In the genomic region with DNA sequence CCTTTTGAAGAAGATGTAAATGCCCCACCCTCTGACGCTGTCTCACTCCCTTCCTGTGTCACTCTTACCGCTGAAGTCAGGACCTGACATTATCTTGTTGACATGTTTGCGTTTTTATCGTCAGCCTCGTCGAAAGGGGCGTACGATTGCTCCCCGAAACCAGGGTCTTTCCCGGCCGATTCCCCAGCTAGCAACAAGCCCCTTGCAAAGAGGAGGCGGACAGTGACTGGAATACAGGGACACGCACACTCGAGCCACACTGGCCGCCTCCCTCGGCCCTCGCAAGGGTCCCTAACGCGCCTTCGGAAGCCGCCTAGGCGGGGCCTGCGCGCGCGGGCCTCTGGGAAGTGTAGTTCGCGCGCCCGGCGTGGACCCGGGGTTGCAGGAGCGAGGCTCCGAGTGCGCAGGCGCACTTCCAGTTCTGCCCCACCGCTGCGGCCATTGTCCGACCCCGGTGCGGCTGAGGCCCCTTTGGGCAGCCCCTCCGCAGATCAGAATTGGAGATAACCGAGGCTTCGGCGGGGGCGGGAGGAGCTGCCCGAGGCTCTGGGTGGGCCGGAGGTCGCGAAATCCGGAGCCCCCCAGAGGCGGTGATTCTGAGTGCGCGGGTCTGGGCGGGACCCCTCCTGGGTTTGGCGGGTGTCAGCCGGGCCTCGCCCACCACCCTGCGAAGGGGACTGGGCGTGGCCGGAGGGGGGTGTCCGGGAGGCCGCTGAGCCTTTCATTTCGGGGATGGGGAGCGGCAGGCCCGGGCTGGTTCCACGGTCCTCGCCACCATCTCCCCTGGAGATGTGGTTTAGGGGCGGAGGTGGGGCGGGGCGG, we compare ENCODE assay signal across 1 cellular context.
A peak's percentile ranks its signal among the peaks of the same experiment; 100 is the strongest.
TF ChIP-seq lines count a peak whose summit lies in the region.

TSS of gene ZFP90 (plus strand) at position 412 of the 822 bp plus-strand sequence. CDS start 502 bp downstream, outside the sequence.

TF ChIP-seq in GM12878, 131 proteins besides CTCF, POLR2A, EP300 and RAD21 (continued from another document and continues in another):
- 0 out of 2 replicates have a peak, but pooled peaks have one; percentile 49 for TF ChIP-seq SREBF1 (IDR thresholded peaks at IDR 0.05; ENCODE audit: low read length)
- TF ChIP-seq, protein P1, sequence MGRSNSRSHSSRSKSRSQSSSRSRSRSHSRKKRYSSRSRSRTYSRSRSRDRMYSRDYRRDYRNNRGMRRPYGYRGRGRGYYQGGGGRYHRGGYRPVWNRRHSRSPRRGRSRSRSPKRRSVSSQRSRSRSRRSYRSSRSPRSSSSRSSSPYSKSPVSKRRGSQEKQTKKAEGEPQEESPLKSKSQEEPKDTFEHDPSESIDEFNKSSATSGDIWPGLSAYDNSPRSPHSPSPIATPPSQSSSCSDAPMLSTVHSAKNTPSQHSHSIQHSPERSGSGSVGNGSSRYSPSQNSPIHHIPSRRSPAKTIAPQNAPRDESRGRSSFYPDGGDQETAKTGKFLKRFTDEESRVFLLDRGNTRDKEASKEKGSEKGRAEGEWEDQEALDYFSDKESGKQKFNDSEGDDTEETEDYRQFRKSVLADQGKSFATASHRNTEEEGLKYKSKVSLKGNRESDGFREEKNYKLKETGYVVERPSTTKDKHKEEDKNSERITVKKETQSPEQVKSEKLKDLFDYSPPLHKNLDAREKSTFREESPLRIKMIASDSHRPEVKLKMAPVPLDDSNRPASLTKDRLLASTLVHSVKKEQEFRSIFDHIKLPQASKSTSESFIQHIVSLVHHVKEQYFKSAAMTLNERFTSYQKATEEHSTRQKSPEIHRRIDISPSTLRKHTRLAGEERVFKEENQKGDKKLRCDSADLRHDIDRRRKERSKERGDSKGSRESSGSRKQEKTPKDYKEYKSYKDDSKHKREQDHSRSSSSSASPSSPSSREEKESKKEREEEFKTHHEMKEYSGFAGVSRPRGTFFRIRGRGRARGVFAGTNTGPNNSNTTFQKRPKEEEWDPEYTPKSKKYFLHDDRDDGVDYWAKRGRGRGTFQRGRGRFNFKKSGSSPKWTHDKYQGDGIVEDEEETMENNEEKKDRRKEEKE (IDR thresholded peaks at IDR 0.05) = no peak
- TF ChIP-seq, protein P2, sequence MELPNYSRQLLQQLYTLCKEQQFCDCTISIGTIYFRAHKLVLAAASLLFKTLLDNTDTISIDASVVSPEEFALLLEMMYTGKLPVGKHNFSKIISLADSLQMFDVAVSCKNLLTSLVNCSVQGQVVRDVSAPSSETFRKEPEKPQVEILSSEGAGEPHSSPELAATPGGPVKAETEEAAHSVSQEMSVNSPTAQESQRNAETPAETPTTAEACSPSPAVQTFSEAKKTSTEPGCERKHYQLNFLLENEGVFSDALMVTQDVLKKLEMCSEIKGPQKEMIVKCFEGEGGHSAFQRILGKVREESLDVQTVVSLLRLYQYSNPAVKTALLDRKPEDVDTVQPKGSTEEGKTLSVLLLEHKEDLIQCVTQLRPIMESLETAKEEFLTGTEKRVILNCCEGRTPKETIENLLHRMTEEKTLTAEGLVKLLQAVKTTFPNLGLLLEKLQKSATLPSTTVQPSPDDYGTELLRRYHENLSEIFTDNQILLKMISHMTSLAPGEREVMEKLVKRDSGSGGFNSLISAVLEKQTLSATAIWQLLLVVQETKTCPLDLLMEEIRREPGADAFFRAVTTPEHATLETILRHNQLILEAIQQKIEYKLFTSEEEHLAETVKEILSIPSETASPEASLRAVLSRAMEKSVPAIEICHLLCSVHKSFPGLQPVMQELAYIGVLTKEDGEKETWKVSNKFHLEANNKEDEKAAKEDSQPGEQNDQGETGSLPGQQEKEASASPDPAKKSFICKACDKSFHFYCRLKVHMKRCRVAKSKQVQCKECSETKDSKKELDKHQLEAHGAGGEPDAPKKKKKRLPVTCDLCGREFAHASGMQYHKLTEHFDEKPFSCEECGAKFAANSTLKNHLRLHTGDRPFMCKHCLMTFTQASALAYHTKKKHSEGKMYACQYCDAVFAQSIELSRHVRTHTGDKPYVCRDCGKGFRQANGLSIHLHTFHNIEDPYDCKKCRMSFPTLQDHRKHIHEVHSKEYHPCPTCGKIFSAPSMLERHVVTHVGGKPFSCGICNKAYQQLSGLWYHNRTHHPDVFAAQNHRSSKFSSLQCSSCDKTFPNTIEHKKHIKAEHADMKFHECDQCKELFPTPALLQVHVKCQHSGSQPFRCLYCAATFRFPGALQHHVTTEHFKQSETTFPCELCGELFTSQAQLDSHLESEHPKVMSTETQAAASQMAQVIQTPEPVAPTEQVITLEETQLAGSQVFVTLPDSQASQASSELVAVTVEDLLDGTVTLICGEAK (IDR thresholded peaks at IDR 0.05; ENCODE audit: borderline replicate concordance) = 0 out of 2 replicates have a peak, but pooled peaks have one; percentile 27
- no peak for TF ChIP-seq CBX3 (IDR thresholded peaks at IDR 0.05; ENCODE audit: borderline replicate concordance, low read depth)
- TF ChIP-seq YBX1 (IDR thresholded peaks at IDR 0.05) = no peak
- TF ChIP-seq TBL1XR1 (IDR thresholded peaks at IDR 0.05; ENCODE audit: low read depth, low read length) = no peak
- 0 out of 2 replicates have a peak, but pooled peaks have one; percentile 10 for TF ChIP-seq IRF4 (IDR thresholded peaks at IDR 0.05; ENCODE audit: low read depth, low read length)
- peak; percentile 85 for TF ChIP-seq SIX5 (IDR thresholded peaks at IDR 0.05; ENCODE audit: low read depth, low read length, severe bottlenecking)
- TF ChIP-seq CREM (IDR thresholded peaks at IDR 0.05; ENCODE audit: low read depth) = peak; percentile 25; the same call in 1 of the 2 replicates
- no peak for TF ChIP-seq PAX5 (IDR thresholded peaks at IDR 0.05; ENCODE audit: borderline replicate concordance, low read depth, low read length)
- TF ChIP-seq, protein P3, sequence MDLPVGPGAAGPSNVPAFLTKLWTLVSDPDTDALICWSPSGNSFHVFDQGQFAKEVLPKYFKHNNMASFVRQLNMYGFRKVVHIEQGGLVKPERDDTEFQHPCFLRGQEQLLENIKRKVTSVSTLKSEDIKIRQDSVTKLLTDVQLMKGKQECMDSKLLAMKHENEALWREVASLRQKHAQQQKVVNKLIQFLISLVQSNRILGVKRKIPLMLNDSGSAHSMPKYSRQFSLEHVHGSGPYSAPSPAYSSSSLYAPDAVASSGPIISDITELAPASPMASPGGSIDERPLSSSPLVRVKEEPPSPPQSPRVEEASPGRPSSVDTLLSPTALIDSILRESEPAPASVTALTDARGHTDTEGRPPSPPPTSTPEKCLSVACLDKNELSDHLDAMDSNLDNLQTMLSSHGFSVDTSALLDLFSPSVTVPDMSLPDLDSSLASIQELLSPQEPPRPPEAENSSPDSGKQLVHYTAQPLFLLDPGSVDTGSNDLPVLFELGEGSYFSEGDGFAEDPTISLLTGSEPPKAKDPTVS (IDR thresholded peaks at IDR 0.05; ENCODE audit: low read depth, low read length) = no peak
- no peak for TF ChIP-seq SPI1 (IDR thresholded peaks at IDR 0.05; ENCODE audit: borderline replicate concordance, insufficient read depth, low read depth, low read length)
- TF ChIP-seq, protein P4, sequence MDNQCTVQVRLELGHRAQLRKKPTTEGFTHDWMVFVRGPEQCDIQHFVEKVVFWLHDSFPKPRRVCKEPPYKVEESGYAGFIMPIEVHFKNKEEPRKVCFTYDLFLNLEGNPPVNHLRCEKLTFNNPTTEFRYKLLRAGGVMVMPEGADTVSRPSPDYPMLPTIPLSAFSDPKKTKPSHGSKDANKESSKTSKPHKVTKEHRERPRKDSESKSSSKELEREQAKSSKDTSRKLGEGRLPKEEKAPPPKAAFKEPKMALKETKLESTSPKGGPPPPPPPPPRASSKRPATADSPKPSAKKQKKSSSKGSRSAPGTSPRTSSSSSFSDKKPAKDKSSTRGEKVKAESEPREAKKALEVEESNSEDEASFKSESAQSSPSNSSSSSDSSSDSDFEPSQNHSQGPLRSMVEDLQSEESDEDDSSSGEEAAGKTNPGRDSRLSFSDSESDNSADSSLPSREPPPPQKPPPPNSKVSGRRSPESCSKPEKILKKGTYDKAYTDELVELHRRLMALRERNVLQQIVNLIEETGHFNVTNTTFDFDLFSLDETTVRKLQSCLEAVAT (IDR thresholded peaks at IDR 0.05) = no peak
- no peak for TF ChIP-seq MEF2A (IDR thresholded peaks at IDR 0.05; ENCODE audit: insufficient read depth, low read depth, low read length)
- no peak for TF ChIP-seq RFX5 (IDR thresholded peaks at IDR 0.05; ENCODE audit: low read depth, low read length)
- no peak for TF ChIP-seq ZNF384 (IDR thresholded peaks at IDR 0.05; ENCODE audit: borderline replicate concordance, low read depth, low read length)
- TF ChIP-seq ZNF24 (IDR thresholded peaks at IDR 0.05) = 0 out of 2 replicates have a peak, but pooled peaks have one; percentile 19
- TF ChIP-seq CHD1 (IDR thresholded peaks at IDR 0.05; ENCODE audit: low read depth, low read length) = no peak
- TF ChIP-seq ATF3 (IDR thresholded peaks at IDR 0.05; ENCODE audit: borderline replicate concordance, extremely low read depth, low read depth, low read length) = no peak
- peak; percentile 49; the same call in 1 of the 2 replicates for TF ChIP-seq TAF1 (IDR thresholded peaks at IDR 0.05; ENCODE audit: borderline replicate concordance, low read depth, low read length)
- TF ChIP-seq NFYA (IDR thresholded peaks at IDR 0.05; ENCODE audit: borderline replicate concordance, low read depth, low read length) = no peak
- peak; percentile 31 for TF ChIP-seq MEF2B (IDR thresholded peaks at IDR 0.05; ENCODE audit: partially characterized antibody, poor library complexity, severe bottlenecking)
- TF ChIP-seq TCF7 (IDR thresholded peaks at IDR 0.05; ENCODE audit: borderline replicate concordance) = no peak
- TF ChIP-seq MTA3 (IDR thresholded peaks at IDR 0.05; ENCODE audit: borderline replicate concordance, low read length) = no peak
- no peak for TF ChIP-seq IRF5 (IDR thresholded peaks at IDR 0.05; ENCODE audit: borderline replicate concordance)
- peak; percentile 66; the same call in 1 of the 2 replicates for TF ChIP-seq GATAD2B (conservative IDR thresholded peaks at IDR 0.05; ENCODE audit: low read depth)
- TF ChIP-seq CHD2 (IDR thresholded peaks at IDR 0.05; ENCODE audit: borderline replicate concordance, low read depth, low read length) = 0 out of 2 replicates have a peak, but pooled peaks have one; percentile 27
- no peak for TF ChIP-seq REST (IDR thresholded peaks at IDR 0.05; ENCODE audit: low read depth, low read length)
- TF ChIP-seq, protein P5, sequence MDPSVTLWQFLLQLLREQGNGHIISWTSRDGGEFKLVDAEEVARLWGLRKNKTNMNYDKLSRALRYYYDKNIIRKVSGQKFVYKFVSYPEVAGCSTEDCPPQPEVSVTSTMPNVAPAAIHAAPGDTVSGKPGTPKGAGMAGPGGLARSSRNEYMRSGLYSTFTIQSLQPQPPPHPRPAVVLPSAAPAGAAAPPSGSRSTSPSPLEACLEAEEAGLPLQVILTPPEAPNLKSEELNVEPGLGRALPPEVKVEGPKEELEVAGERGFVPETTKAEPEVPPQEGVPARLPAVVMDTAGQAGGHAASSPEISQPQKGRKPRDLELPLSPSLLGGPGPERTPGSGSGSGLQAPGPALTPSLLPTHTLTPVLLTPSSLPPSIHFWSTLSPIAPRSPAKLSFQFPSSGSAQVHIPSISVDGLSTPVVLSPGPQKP (IDR thresholded peaks at IDR 0.05; ENCODE audit: low read depth, low read length) = 0 out of 2 replicates have a peak, but pooled peaks have one; percentile 28
- TF ChIP-seq RELB (IDR thresholded peaks at IDR 0.05; ENCODE audit: low read depth) = no peak
